Comparison of ENCODE assay signal across 8 cellular contexts in genomic region chr1:12450090-12450764, GRCh38.
DNase-seq lines count a peak whose midpoint lies in the region; ATAC-seq and TF ChIP-seq lines count a peak whose summit lies in the region.

No MANE protein-coding gene starts in this region.

- POLR2A ChIA-PET in activated CD8-positive, alpha-beta T cell treated with anti-CD3 and anti-CD28 coated beads, Interleukin-2, amount 10 ng/mL, durations not matched to agents 7 days and 5 days (lab: Charles Lee), result interaction anchor here (0.8 to 5.1 kb wide), 10 partner anchors 8 to 168 kb away, joined by 3 to 40 read pairs (median 9); partner anchors contain the start of gene DHRS3

- H3K4me1 Mint-ChIP-seq in activated CD8-positive, alpha-beta T cell treated with anti-CD3 and anti-CD28 coated beads, Interleukin-2, amount 10 ng/mL, durations not matched to agents 7 days and 5 days (ENCODE audit: low read depth), result peaks cover 95% of the 10 kb centered on the region

- H3K36me3 ChIP-seq in stomach, result peaks cover 0 to 4% (median 0%) of the 10 kb centered on the region in 4 donors

- CTCF ChIA-PET in activated CD8-positive, alpha-beta T cell treated with anti-CD3 and anti-CD28 coated beads, Interleukin-2, amount 10 ng/mL, durations not matched to agents 7 days and 5 days (lab: Charles Lee), result interaction anchor here (0.7 to 10.1 kb wide), 11 partner anchors 8 to 170 kb away, joined by 3 to 108 read pairs (median 4); partner anchors contain the start of gene DHRS3

- H3K27ac ChIP-seq in stomach, result peak overlapping the region in 4 of 5 donors; percentile 68 to 81 (median 79)

- H3K4me3 ChIP-seq in stomach, result no peak overlapping the region

- no peaks in the 10 kb centered on the region for H3K9me3 ChIP-seq in stomach

- TF ChIP-seq CTCF in stomach (IDR thresholded peaks at IDR 0.05), result no peak

- intact Hi-C loops in stomach (cut with DNase I; ENCODE audit: low total_unique reads), result no loop called here

- DNase-seq in NCI-H1105 (lab: John Stamatoyannopoulos, UW), result peak; percentile 56
- DNase-seq in activated CD8-positive, alpha-beta T cell treated with anti-CD3 and anti-CD28 coated beads, Interleukin-2, amount 10 ng/mL, durations not matched to agents 7 days and 5 days, result peak; percentile 47
- peak; percentile 59 for DNase-seq in inferior parietal cortex (ENCODE audit: extremely low spot score)
- DNase-seq in stomach, result no peak
- DNase-seq in NK-92 (lab: John Stamatoyannopoulos, UW; ENCODE audit: unreplicated experiment), result no peak
- no peak for DNase-seq in activated gamma-delta T cell (lab: John Stamatoyannopoulos, UW)
- no peak for DNase-seq in stimulated activated CD4-positive, alpha-beta T cell treated with anti-CD3 and anti-CD28 coated beads, Interleukin-15, amount 100 ng/mL, for 24 hours

- H3K4me3 Mint-ChIP-seq in activated CD8-positive, alpha-beta T cell treated with anti-CD3 and anti-CD28 coated beads, Interleukin-2, amount 10 ng/mL, durations not matched to agents 7 days and 5 days, result peak overlapping the region; percentile 73

- peak overlapping the region; percentile 98 for H3K27ac Mint-ChIP-seq in activated CD8-positive, alpha-beta T cell treated with anti-CD3 and anti-CD28 coated beads, Interleukin-2, amount 10 ng/mL, durations not matched to agents 7 days and 5 days

- no peaks in the 10 kb centered on the region for H3K27me3 ChIP-seq in stomach

- 84 to 93% (median 89%) methylated on average over 10 of the region's 10 CpGs for WGBS in stomach, 5 donors

- no peak for TF ChIP-seq EP300 in stomach (IDR thresholded peaks at IDR 0.05)

- H3K36me3 Mint-ChIP-seq in activated CD8-positive, alpha-beta T cell treated with anti-CD3 and anti-CD28 coated beads, Interleukin-2, amount 10 ng/mL, durations not matched to agents 7 days and 5 days (ENCODE audit: low read depth), result peaks cover 46% of the 10 kb centered on the region

- no peaks in the 10 kb centered on the region for H3K9me3 Mint-ChIP-seq in activated CD8-positive, alpha-beta T cell treated with anti-CD3 and anti-CD28 coated beads, Interleukin-2, amount 10 ng/mL, durations not matched to agents 7 days and 5 days (ENCODE audit: insufficient read depth)

- no peak for TF ChIP-seq POLR2A in stomach (IDR thresholded peaks at IDR 0.05)

- peaks cover 49 to 90% (median 76%) of the 10 kb centered on the region in 4 donors for H3K4me1 ChIP-seq in stomach

- no peaks in the 10 kb centered on the region for H3K27me3 Mint-ChIP-seq in activated CD8-positive, alpha-beta T cell treated with anti-CD3 and anti-CD28 coated beads, Interleukin-2, amount 10 ng/mL, durations not matched to agents 7 days and 5 days (ENCODE audit: low read depth)

- ATAC-seq in activated CD8-positive, alpha-beta T cell treated with anti-CD3 and anti-CD28 coated beads, Interleukin-2, amount 10 ng/mL, durations not matched to agents 7 days and 5 days, result peak; percentile 7
- no peak for ATAC-seq in GM21381 (IDR thresholded peaks at IDR 0.05; ENCODE audit: unreplicated experiment)

Comparison
In these comparisons a context has a peak if more than half of its experiments do, and no peak if none do; other contexts are left out.
1. DNase-seq: peak in NCI-H1105 (single experiment), activated CD8-positive, alpha-beta T cell treated with anti-CD3 and anti-CD28 coated beads, Interleukin-2, amount 10 ng/mL, durations not matched to agents 7 days and 5 days (single experiment) and inferior parietal cortex (single experiment); none in stomach (single experiment), NK-92 (single experiment), activated gamma-delta T cell (single experiment) and stimulated activated CD4-positive, alpha-beta T cell treated with anti-CD3 and anti-CD28 coated beads, Interleukin-15, amount 100 ng/mL, for 24 hours (single experiment).